Comparison of ENCODE assay signal across 9 cellular contexts in the genomic region with DNA sequence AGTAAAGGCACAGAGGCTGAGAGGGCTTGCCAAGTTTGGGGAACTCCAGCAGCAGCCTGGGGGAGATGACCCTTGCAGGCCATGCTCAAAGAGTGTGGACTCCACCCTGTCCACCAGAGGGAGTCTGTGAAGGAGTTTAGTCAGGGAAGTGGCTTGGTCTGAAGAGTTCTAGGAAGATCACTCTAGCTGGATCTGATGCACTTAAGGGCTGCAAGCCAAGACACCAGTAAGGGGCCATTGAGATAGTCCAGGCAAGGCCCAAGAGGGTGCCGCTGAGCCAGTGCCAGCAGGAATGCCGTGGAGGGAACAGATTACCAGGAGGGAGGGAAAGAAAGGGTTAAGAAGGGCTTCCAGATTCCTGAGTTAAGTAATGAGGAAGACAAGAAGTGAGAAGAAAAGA.
DNase-seq lines count a peak whose midpoint lies in the region; ATAC-seq and TF ChIP-seq lines count a peak whose summit lies in the region.
"Had no signal": no experiment of that assay in that cellular context is flagged by ENCODE, and none has a peak within 500 bp of the region (broad histone marks: within the 10 kb centered on the region; RNA-seq: fewer than 3 reads in every experiment).

No MANE protein-coding gene starts in this region.

- no peak for TF ChIP-seq EP300 in esophagus muscularis mucosa (IDR thresholded peaks at IDR 0.05)

- H3K9me3 Mint-ChIP-seq in activated B cell treated with CpG ODN at 0.5 μM for 24 hours (no peaks in the 10 kb centered on the region), nephron (no peaks in the 10 kb centered on the region)
- H3K9me3 Mint-ChIP-seq: IgD-negative memory B cell had no signal

- no peak overlapping the region for H3K4me3 Mint-ChIP-seq in activated B cell treated with CpG ODN at 0.5 μM for 24 hours
- H3K4me3 Mint-ChIP-seq in nephron = no peak overlapping the region
- H3K4me3 Mint-ChIP-seq: IgD-negative memory B cell had no signal

- H3K36me3 ChIP-seq in ACC112 (ENCODE audit: insufficient read depth, low read length) = no peaks in the 10 kb centered on the region
- H3K36me3 ChIP-seq in GM06990 (ENCODE audit: control insufficient read depth, insufficient read depth, low read length) = no peaks in the 10 kb centered on the region
- no peaks in the 10 kb centered on the region for H3K36me3 ChIP-seq in HAP-1 (replicated peaks)
- H3K36me3 ChIP-seq in MG63 = no peaks in the 10 kb centered on the region
- H3K36me3 ChIP-seq in esophagus muscularis mucosa = peaks cover 0 to 35% (median 5%) of the 10 kb centered on the region in 4 donors
- no peaks in the 10 kb centered on the region for H3K36me3 ChIP-seq in uterus

- POLR2A ChIA-PET in activated B cell treated with CpG ODN at 0.5 μM for 24 hours (lab: Charles Lee) = interaction anchor here (0.9 kb wide), 1 partner anchor 69 kb away, joined by 3 read pairs; a partner anchor contains a TSS

- in situ Hi-C loops in HAP-1 (cut with MboI; ENCODE audit: low sequenced_read_pairs) = no loop called here

- CTCF ChIA-PET in activated B cell treated with CpG ODN at 0.5 μM for 24 hours (lab: Charles Lee) = interaction anchor here (0.9 to 2.0 kb wide), 4 partner anchors 13 to 334 kb away, joined by 3 to 6 read pairs (median 3); no protein-coding TSS in a partner anchor

- peak; percentile 15 for DNase-seq in GM06990 (ENCODE audit: extremely low read depth, insufficient read length)
- peak; percentile 69 to 80 for DNase-seq in HAP-1 (ENCODE audit: low spot score in 2 of 2)
- peak; percentile 66 for DNase-seq in MG63
- no peak for DNase-seq in activated B cell treated with CpG ODN at 0.5 μM for 24 hours
- no peak for DNase-seq in esophagus muscularis mucosa (ENCODE audit: extremely low spot score)
- peak; percentile 35 to 56 for DNase-seq in uterus

- H2AFZ ChIP-seq in ACC112 (ENCODE audit: low read length, unreplicated experiment) = peak overlapping the region; percentile 66

- H3K27ac ChIP-seq in ACC112 (ENCODE audit: low read depth, low read length) (no peak overlapping the region), esophagus muscularis mucosa (replicated peaks in 1 of 4) (peak overlapping the region in 3 of 4 donors; percentile 44 to 54 (median 45)), uterus (no peak overlapping the region)

- H3K27me3 Mint-ChIP-seq in activated B cell treated with CpG ODN at 0.5 μM for 24 hours = no peaks in the 10 kb centered on the region
- H3K27me3 Mint-ChIP-seq in nephron (ENCODE audit: low read depth) = no peaks in the 10 kb centered on the region
- H3K27me3 Mint-ChIP-seq: IgD-negative memory B cell had no signal

- intact Hi-C loops in activated B cell treated with CpG ODN at 0.5 μM for 24 hours (cut with micrococcal nuclease) (loop anchor here (1.0 kb wide), 2 partner anchors 64 to 197 kb away; no protein-coding TSS in a partner anchor), esophagus muscularis mucosa (cut with DNase I) (loop anchor here (5.0 kb wide), 1 partner anchor 66 kb away; no protein-coding TSS in a partner anchor), uterus (cut with DNase I; ENCODE audit: low total_unique reads) (no loop called here)

- H3K27ac Mint-ChIP-seq in activated B cell treated with CpG ODN at 0.5 μM for 24 hours (no peak overlapping the region), nephron (peak overlapping the region in 2 of 3 experiments; percentile 16 to 56)
- H3K27ac Mint-ChIP-seq: IgD-negative memory B cell had no signal

- no peaks in the 10 kb centered on the region for H3K79me2 ChIP-seq in ACC112 (ENCODE audit: control insufficient read depth, insufficient read depth, low read length, unreplicated experiment)

- TF ChIP-seq POLR2A in esophagus muscularis mucosa (IDR thresholded peaks at IDR 0.05; ENCODE audit: low read depth) (no peak), uterus (IDR thresholded peaks at IDR 0.05) (no peak)

- H3K27me3 ChIP-seq in ACC112 (ENCODE audit: insufficient read depth, low read length) = no peaks in the 10 kb centered on the region
- H3K27me3 ChIP-seq in GM06990 (replicated peaks; ENCODE audit: control insufficient read depth, insufficient read depth, low read length) = no peaks in the 10 kb centered on the region
- H3K27me3 ChIP-seq in HAP-1 (ENCODE audit: low read depth) = no peaks in the 10 kb centered on the region
- no peaks in the 10 kb centered on the region for H3K27me3 ChIP-seq in MG63
- H3K27me3 ChIP-seq in esophagus muscularis mucosa = no peaks in the 10 kb centered on the region
- no peaks in the 10 kb centered on the region for H3K27me3 ChIP-seq in uterus

- H3K9me3 ChIP-seq in HAP-1 (no peaks in the 10 kb centered on the region), MG63 (no peaks in the 10 kb centered on the region), esophagus muscularis mucosa (no peaks in the 10 kb centered on the region), uterus (no peaks in the 10 kb centered on the region)

- H3K4me1 Mint-ChIP-seq in activated B cell treated with CpG ODN at 0.5 μM for 24 hours (no peaks in the 10 kb centered on the region), nephron (peaks cover 4% of the 10 kb centered on the region)

- ATAC-seq in activated B cell treated with CpG ODN at 0.5 μM for 24 hours (ENCODE audit: low read depth) = peak; percentile 67

- peaks cover 3% of the 10 kb centered on the region for H3K4me1 ChIP-seq in ACC112 (ENCODE audit: control insufficient read depth, insufficient read depth, low read length, unreplicated experiment)
- H3K4me1 ChIP-seq in HAP-1 = no peaks in the 10 kb centered on the region; the same call in 1 of the 2 replicates
- H3K4me1 ChIP-seq in esophagus muscularis mucosa = peaks cover 13 to 29% (median 19%) of the 10 kb centered on the region in 4 donors
- H3K4me1 ChIP-seq in uterus = no peaks in the 10 kb centered on the region

- 38% methylated on average over 2 of the region's 2 CpGs for WGBS in esophagus muscularis mucosa

- no peaks in the 10 kb centered on the region for H3K36me3 Mint-ChIP-seq in activated B cell treated with CpG ODN at 0.5 μM for 24 hours (ENCODE audit: low read depth)
- peaks cover 19% of the 10 kb centered on the region for H3K36me3 Mint-ChIP-seq in nephron (ENCODE audit: low read depth)

- peak; percentile 83 for TF ChIP-seq CTCF in GM06990 (IDR thresholded peaks at IDR 0.05; ENCODE audit: insufficient read depth, low read length, poor library complexity, severe bottlenecking)
- no peak for TF ChIP-seq CTCF in activated B cell treated with CpG ODN at 0.5 μM for 24 hours (IDR thresholded peaks at IDR 0.05)
- TF ChIP-seq CTCF in esophagus muscularis mucosa (IDR thresholded peaks at IDR 0.05) = peak; percentile 62 to 78 (median 68)
- TF ChIP-seq CTCF in nephron (IDR thresholded peaks at IDR 0.05; ENCODE audit: unreplicated experiment in 3 of 3) = peak; percentile 24 to 57 (median 57)
- TF ChIP-seq CTCF in uterus (IDR thresholded peaks at IDR 0.05) = peak; percentile 58 to 65 (median 61)

- H3K4me3 ChIP-seq in ACC112 (ENCODE audit: low read depth, low read length) (no peak overlapping the region), GM06990 (replicated peaks; ENCODE audit: low read depth, low read length) (no peak overlapping the region), HAP-1 (no peak overlapping the region), MG63 (no peak overlapping the region), esophagus muscularis mucosa (no peak overlapping the region), uterus (no peak overlapping the region)

Comparison
In these comparisons a context has a peak if more than half of its experiments do, and no peak if none do; other contexts are left out.
1. H3K27ac ChIP-seq: peak in esophagus muscularis mucosa (3 of 4); none in ACC112 (single experiment) and uterus (0 of 2).
2. DNase-seq: peak in GM06990 (single experiment), HAP-1 (2 of 2), MG63 (single experiment) and uterus (2 of 2); none in activated B cell treated with CpG ODN at 0.5 μM for 24 hours (single experiment) and esophagus muscularis mucosa (single experiment).